13 cellular contexts compared by ENCODE assay signal in genomic region chr6:109261815-109262214, GRCh38.
A peak's percentile ranks its signal among the peaks of the same experiment; 100 is the strongest.
DNase-seq lines count a peak whose midpoint lies in the region; ATAC-seq, FAIRE-seq and TF ChIP-seq lines count a peak whose summit lies in the region.
"Had no signal": no experiment of that assay in that cellular context is flagged by ENCODE, and none has a peak within 500 bp of the region (broad histone marks: within the 10 kb centered on the region; RNA-seq: fewer than 3 reads in every experiment).

No MANE protein-coding gene starts in this region.

- FAIRE-seq in RCC 7860 (lab: Jason Lieb, UNC) = no peak
- FAIRE-seq: H54 had no signal

- no peaks in the 10 kb centered on the region for H3K9me3 ChIP-seq in left ventricle myocardium inferior (replicated peaks)
- H3K9me3 ChIP-seq in heart left ventricle = no peaks in the 10 kb centered on the region
- H3K9me3 ChIP-seq in right cardiac atrium (ENCODE audit: control insufficient read depth, low read length) = no peaks in the 10 kb centered on the region
- no peaks in the 10 kb centered on the region for H3K9me3 ChIP-seq in subcutaneous abdominal adipose tissue (ENCODE audit: control insufficient read depth in 5 of 5, low read length in 5 of 5)

- H3K4me1 ChIP-seq in left ventricle myocardium inferior = peaks cover 9% of the 10 kb centered on the region
- H3K4me1 ChIP-seq in heart left ventricle = peaks cover 0 to 10% (median 0%) of the 10 kb centered on the region in 12 donors
- H3K4me1 ChIP-seq in right cardiac atrium (ENCODE audit: control insufficient read depth, insufficient read depth, low read length) = no peaks in the 10 kb centered on the region
- H3K4me1 ChIP-seq in subcutaneous abdominal adipose tissue (ENCODE audit: control insufficient read depth in 5 of 5, insufficient read depth in 5 of 5, low read length in 5 of 5) = peaks cover 0 to 19% (median 5%) of the 10 kb centered on the region in 5 donors

- H3K27ac ChIP-seq in left ventricle myocardium inferior (replicated peaks) = peak overlapping the region; percentile 36
- peak overlapping the region in 1 of 12 donors; percentile 13 for H3K27ac ChIP-seq in heart left ventricle
- no peak overlapping the region for H3K27ac ChIP-seq in right cardiac atrium (ENCODE audit: low read length)
- H3K27ac ChIP-seq in subcutaneous abdominal adipose tissue (ENCODE audit: low read depth, low read length) = peak overlapping the region; percentile 77
- H3K27ac ChIP-seq: BLaER1 treated with 17β-estradiol and CSF1 and Interleukin-3, amounts not matched to agents 10 nM and 100 nM had no signal

- peak overlapping the region in 1 of 5 donors; percentile 56 for H3K9ac ChIP-seq in subcutaneous abdominal adipose tissue (ENCODE audit: low read length in 5 of 5)
- H3K9ac ChIP-seq: BLaER1 treated with 17β-estradiol and CSF1 and Interleukin-3, amounts not matched to agents 10 nM and 100 nM had no signal

- DNase-seq in left ventricle myocardium inferior (no peak), heart left ventricle (no peak), right cardiac atrium (peak in 2 of 3 donors; percentile 53 to 62), NCI-H82 treated with DMSO at 0.1 percent for 48 hours (lab: John Stamatoyannopoulos, UW; ENCODE audit: unreplicated experiment) (no peak), RCC 7860 (ENCODE audit: low spot score) (no peak), HCEC 1CT (no peak)
- DNase-seq: ACHN; Calu3; CD4-positive, CD25-positive, alpha-beta regulatory T cell; DMS 273 treated with DMSO at 0.1 percent for 48 hours had no signal

- H3K36me3 ChIP-seq in left ventricle myocardium inferior (no peaks in the 10 kb centered on the region), heart left ventricle (no peaks in the 10 kb centered on the region), subcutaneous abdominal adipose tissue (ENCODE audit: control insufficient read depth in 5 of 5, insufficient read depth in 5 of 5, low read length in 5 of 5) (peaks cover 0 to 4% (median 0%) of the 10 kb centered on the region in 5 donors)
- H3K36me3 ChIP-seq: BLaER1 treated with 17β-estradiol and CSF1 and Interleukin-3, amounts not matched to agents 10 nM and 100 nM had no signal

- H3K4me3 ChIP-seq in left ventricle myocardium inferior (no peak overlapping the region), heart left ventricle (no peak overlapping the region), right cardiac atrium (ENCODE audit: low read length) (no peak overlapping the region), subcutaneous abdominal adipose tissue (ENCODE audit: low read depth in 1 of 5, low read length in 5 of 5) (no peak overlapping the region)
- H3K4me3 ChIP-seq: BLaER1 treated with 17β-estradiol and CSF1 and Interleukin-3, amounts not matched to agents 10 nM and 100 nM had no signal

- WGBS in heart left ventricle, 4 donors = 55 to 79% (median 72%) methylated on average over 6 of the region's 6 CpGs
- WGBS in right cardiac atrium = 62% methylated on average over 6 of the region's 6 CpGs

- ATAC-seq in heart left ventricle (no peak), right cardiac atrium (peak in 1 of 2 donors; percentile 64)

- TF ChIP-seq CTCF in left ventricle myocardium inferior (IDR thresholded peaks at IDR 0.05; ENCODE audit: borderline replicate concordance) (no peak), heart left ventricle (IDR thresholded peaks at IDR 0.05) (no peak)

- H3K27me3 ChIP-seq in left ventricle myocardium inferior (ENCODE audit: low read depth) (no peaks in the 10 kb centered on the region), heart left ventricle (no peaks in the 10 kb centered on the region), right cardiac atrium (ENCODE audit: control insufficient read depth, insufficient read depth) (no peaks in the 10 kb centered on the region), subcutaneous abdominal adipose tissue (ENCODE audit: control insufficient read depth in 5 of 5, insufficient read depth in 4 of 5, low read length in 5 of 5) (no peaks in the 10 kb centered on the region)
- H3K27me3 ChIP-seq: BLaER1 treated with 17β-estradiol and CSF1 and Interleukin-3, amounts not matched to agents 10 nM and 100 nM had no signal

- no peak for TF ChIP-seq POLR2A in heart left ventricle (IDR thresholded peaks at IDR 0.05)

- intact Hi-C loops in left ventricle myocardium inferior (cut with micrococcal nuclease) (no loop called here), heart left ventricle (cut with DNase I) (no loop called here), right cardiac atrium (cut with DNase I) (no loop called here)

Comparison
In these comparisons a context has a peak if more than half of its experiments do, and no peak if none do; other contexts are left out.
1. DNase-seq: peak in right cardiac atrium (2 of 3); none in left ventricle myocardium inferior (single experiment), heart left ventricle (0 of 5), NCI-H82 treated with DMSO at 0.1 percent for 48 hours (single experiment), RCC 7860 (single experiment) and HCEC 1CT (single experiment).